ENCODE assay signal across 26 cellular contexts in the genomic region with DNA sequence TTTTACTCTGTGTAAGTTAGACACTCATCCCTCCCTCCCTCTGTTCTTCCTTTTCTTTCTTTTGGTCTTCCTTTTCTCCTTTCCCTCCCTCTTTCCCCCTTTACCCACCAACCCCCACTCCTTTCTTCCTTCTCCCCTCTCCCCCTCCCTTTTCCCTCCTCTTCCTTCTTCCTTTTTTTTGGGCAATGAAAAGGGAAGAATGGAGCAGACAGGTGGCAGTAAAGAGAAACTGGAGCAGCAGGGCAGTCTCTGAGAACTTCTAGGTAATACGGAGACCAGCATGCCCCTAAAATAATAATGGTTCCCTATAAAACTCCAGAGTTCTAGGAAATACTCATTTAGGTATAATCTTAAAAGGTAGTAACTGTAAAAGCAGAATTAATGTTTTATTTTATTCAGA. TPM values are rescaled to one million over a fixed set of nuclear protein-coding genes. Genes with fewer than 3 reads are reported as not detected.
A peak's percentile ranks its signal among the peaks of the same experiment; 100 is the strongest.
DNase-seq lines count a peak whose midpoint lies in the region; ATAC-seq and TF ChIP-seq lines count a peak whose summit lies in the region.
"Had no signal": no experiment of that assay in that cellular context is flagged by ENCODE, and none has a peak within 500 bp of the region (broad histone marks: within the 10 kb centered on the region; RNA-seq: fewer than 3 reads in every experiment).

No MANE protein-coding gene starts in this region.

- H2BK15ac ChIP-seq in mesendoderm (replicated peaks; ENCODE audit: low read depth), result no peak overlapping the region

- BruUV-seq in HCT116 (replicated peaks; lab: Mats Ljungman, UMichigan) (no TSS peak), PC-9 (replicated peaks; lab: Mats Ljungman, UMichigan) (no TSS peak)

- no peak overlapping the region for H3K23ac ChIP-seq in mesendoderm (ENCODE audit: low read length)

- H3K9me3 ChIP-seq in HCT116 (ENCODE audit: control insufficient read depth in 1 of 2, insufficient read depth in 1 of 2, low read depth in 1 of 2, low read length in 2 of 2) (no peaks in the 10 kb centered on the region), PC-9 (ENCODE audit: insufficient read depth, low read depth) (peaks cover 6% of the 10 kb centered on the region), endodermal cell (ENCODE audit: control insufficient read depth, low read length) (no peaks in the 10 kb centered on the region), colonic mucosa (no peaks in the 10 kb centered on the region)
- H3K9me3 ChIP-seq: SK-N-SH had no signal

- no peak overlapping the region for H4K8ac ChIP-seq in mesendoderm (ENCODE audit: low read depth, low read length)

- H3K9me2 ChIP-seq in HCT116 (ENCODE audit: insufficient read depth) (no peaks in the 10 kb centered on the region), PC-9 (ENCODE audit: insufficient read depth) (no peaks in the 10 kb centered on the region)
- H3K9me2 ChIP-seq: SK-N-SH had no signal

- H3K4me1 ChIP-seq in HCT116 (ENCODE audit: control insufficient read depth in 1 of 2, insufficient read depth in 2 of 2, low read length in 2 of 2) (peaks cover 0 to 18% of the 10 kb centered on the region in 2 experiments; a peak in 3 of 4 replicates), PC-9 (replicated peaks; ENCODE audit: insufficient read depth) (peaks cover 26% of the 10 kb centered on the region), endodermal cell (ENCODE audit: control insufficient read depth, insufficient read depth, low read length) (no peaks in the 10 kb centered on the region), mesendoderm (ENCODE audit: control insufficient read depth, low read depth, low read length) (no peaks in the 10 kb centered on the region), colonic mucosa (no peaks in the 10 kb centered on the region)

- H4K5ac ChIP-seq in mesendoderm (ENCODE audit: low read length), result no peak overlapping the region

- H4K20me1 ChIP-seq in HCT116 (ENCODE audit: insufficient read depth), result no peaks in the 10 kb centered on the region
- H4K20me1 ChIP-seq in PC-9 (ENCODE audit: insufficient read depth), result no peaks in the 10 kb centered on the region

- no peak overlapping the region for H3K9ac ChIP-seq in HCT116 (ENCODE audit: low read length)
- H3K9ac ChIP-seq in endodermal cell (ENCODE audit: extremely low read depth, low read length, poor library complexity, severe bottlenecking), result no peak overlapping the region
- no peak overlapping the region for H3K9ac ChIP-seq in mesendoderm (ENCODE audit: low read length)
- H3K9ac ChIP-seq in colonic mucosa (ENCODE audit: low read depth in 2 of 2, low read length in 2 of 2), result no peak overlapping the region
- H3K9ac ChIP-seq: GM23248, KMS-11, SK-N-SH had no signal

- 69 to 100% methylated on average over 1 of the region's 1 CpG for WGBS in endodermal cell (ENCODE audit: insufficient coverage in 1 of 2, insufficient read length in 1 of 2), 2 experiments
- no CpG with 5 or more reads among the region's 1 CpG for WGBS in mesendoderm (ENCODE audit: extremely low coverage, insufficient coverage, low lambda C conversion rate)

- CTCF ChIA-PET in HCT116 (lab: Charles Lee), result interaction anchor here (0.6 kb wide), 1 partner anchor 10 kb away, joined by 3 read pairs; no protein-coding TSS in a partner anchor
- CTCF ChIA-PET in PC-9 (lab: Charles Lee), result no interaction called here

- no peak overlapping the region for H3K4me3 Mint-ChIP-seq in endodermal cell
- H3K4me3 Mint-ChIP-seq: T-cell had no signal

- no peak overlapping the region for H3K56ac ChIP-seq in mesendoderm (ENCODE audit: low read length)

- H3K4me3 ChIP-seq in HCT116 (replicated peaks in 1 of 2; ENCODE audit: low read depth in 1 of 2, low read length in 2 of 2), result no peak overlapping the region
- no peak overlapping the region for H3K4me3 ChIP-seq in PC-9
- no peak overlapping the region for H3K4me3 ChIP-seq in endodermal cell (ENCODE audit: low read length)
- H3K4me3 ChIP-seq in mesendoderm (ENCODE audit: low read length), result no peak overlapping the region
- no peak overlapping the region for H3K4me3 ChIP-seq in colonic mucosa
- H3K4me3 ChIP-seq: GM23248 had no signal

- H3F3A ChIP-seq in PC-9 (ENCODE audit: insufficient read depth, low read depth), result peaks cover 14% of the 10 kb centered on the region; the same call in 1 of the 2 replicates

- H3K27ac ChIP-seq in HCT116 (ENCODE audit: low read depth, low read length) (no peak overlapping the region), PC-9 (no peak overlapping the region), endodermal cell (ENCODE audit: low read depth, low read length) (no peak overlapping the region), mesendoderm (ENCODE audit: low read depth, low read length) (no peak overlapping the region), colonic mucosa (no peak overlapping the region)
- H3K27ac ChIP-seq: GM23248, KMS-11 had no signal

- no peak overlapping the region for H2BK120ac ChIP-seq in mesendoderm (ENCODE audit: low read depth, low read length)

- H3K36me3 Mint-ChIP-seq in endodermal cell (ENCODE audit: low read depth), result no peaks in the 10 kb centered on the region
- H3K36me3 Mint-ChIP-seq in activated naive CD4-positive, alpha-beta T cell treated with anti-CD3 and anti-CD28 coated beads, Interleukin-2, amount 50 U/mL, for 72 hours, result no peaks in the 10 kb centered on the region
- H3K36me3 Mint-ChIP-seq: T-cell had no signal

- H2AK5ac ChIP-seq in mesendoderm (ENCODE audit: low read length), result no peak overlapping the region

- TF ChIP-seq RAD21 in HCT116 (IDR thresholded peaks at IDR 0.05; ENCODE audit: low read depth), result no peak

- DNase-seq in HCT116 (ENCODE audit: low read depth, low spot score), result no peak
- DNase-seq in PC-9, result no peak
- no peak for DNase-seq in endodermal cell
- DNase-seq in mesendoderm, result peak; percentile 60
- DNase-seq in colonic mucosa, result no peak
- no peak for DNase-seq in activated naive CD4-positive, alpha-beta T cell treated with anti-CD3 and anti-CD28 coated beads, Interleukin-2, amount 50 U/mL, for 72 hours (ENCODE audit: low spot score in 2 of 2)
- DNase-seq: DMS153, GDM1, GM23248, NCI-H1048, NCI-H1436 treated with DMSO at 0.1 percent for 48 hours, NCI-H2029 treated with DMSO at 0.1 percent for 48 hours, NCI-H2171 treated with DMSO at 0.1 percent for 48 hours, NCI-H446, NCI-H774, OCI-M1, RPMI8226, SHP77 treated with DMSO at 0.1 percent for 48 hours, SK-N-SH, T-cell had no signal

- H3K4me1 Mint-ChIP-seq in endodermal cell, result peaks cover 11% of the 10 kb centered on the region

- intact Hi-C loops in HCT116 (cut with micrococcal nuclease) (no loop called here), PC-9 (cut with micrococcal nuclease; ENCODE audit: unreplicated experiment) (no loop called here), colonic mucosa (cut with DNase I) (no loop called here)

- H3K27me3 ChIP-seq in HCT116 (ENCODE audit: insufficient read depth, low read length), result no peaks in the 10 kb centered on the region
- H3K27me3 ChIP-seq in PC-9 (ENCODE audit: insufficient read depth, low read depth), result no peaks in the 10 kb centered on the region
- no peaks in the 10 kb centered on the region for H3K27me3 ChIP-seq in endodermal cell (ENCODE audit: control insufficient read depth, insufficient read depth, low read length, poor library complexity, severe bottlenecking)
- H3K27me3 ChIP-seq in mesendoderm (ENCODE audit: insufficient read depth, low read length, poor library complexity), result no peaks in the 10 kb centered on the region
- no peaks in the 10 kb centered on the region for H3K27me3 ChIP-seq in colonic mucosa

- H3K18ac ChIP-seq in mesendoderm (ENCODE audit: low read length), result no peak overlapping the region

- peak in 2 of 3 experiments; percentile 30 to 36; a peak in 3 of 6 replicates for TF ChIP-seq CTCF in HCT116 (IDR thresholded peaks at IDR 0.05 in 2 of 3, conservative IDR thresholded peaks at IDR 0.05 in 1 of 3; ENCODE audit: borderline replicate concordance in 1 of 3, insufficient read depth in 1 of 3, low read depth in 2 of 3, low read length in 2 of 3)
- 0 out of 2 replicates have a peak, but pooled peaks have one; percentile 17 for TF ChIP-seq CTCF in PC-9 (conservative IDR thresholded peaks at IDR 0.05)
- TF ChIP-seq CTCF in endodermal cell (conservative IDR thresholded peaks at IDR 0.05), result peak; percentile 37
- no peak for TF ChIP-seq CTCF in colonic mucosa (IDR thresholded peaks at IDR 0.05)

- H3K79me2 ChIP-seq in HCT116 (ENCODE audit: insufficient read depth, low read length), result no peaks in the 10 kb centered on the region
- H3K79me2 ChIP-seq in PC-9 (ENCODE audit: low read depth), result no peaks in the 10 kb centered on the region
- no peaks in the 10 kb centered on the region for H3K79me2 ChIP-seq in mesendoderm (ENCODE audit: control insufficient read depth, insufficient read depth, low read length)

- RAD21 ChIA-PET in HCT116 (lab: Charles Lee; ENCODE audit: low non-redundant PET in 1 of 2, low total read pairs in 2 of 2, uncharacterized antibody in 2 of 2, unreplicated experiment in 2 of 2), result interaction anchor here in 1 of 2 experiments (0.6 kb wide), 1 partner anchor 223 kb away, joined by 3 read pairs; no protein-coding TSS in a partner anchor

- H2AFZ ChIP-seq in HCT116 (ENCODE audit: low read depth, low read length, poor library complexity, severe bottlenecking) (no peak overlapping the region), PC-9 (peak overlapping the region; percentile 36; the same call in 1 of the 2 replicates)
- H2AFZ ChIP-seq: GM23248 had no signal

- H3K4me2 ChIP-seq in HCT116 (ENCODE audit: low read length), result no peak overlapping the region
- no peak overlapping the region for H3K4me2 ChIP-seq in PC-9
- H3K4me2 ChIP-seq in mesendoderm (ENCODE audit: low read length), result no peak overlapping the region
- H3K4me2 ChIP-seq: KMS-11, SK-N-SH had no signal

- H3K9me3 Mint-ChIP-seq in endodermal cell, result no peaks in the 10 kb centered on the region
- no peaks in the 10 kb centered on the region for H3K9me3 Mint-ChIP-seq in activated naive CD4-positive, alpha-beta T cell treated with anti-CD3 and anti-CD28 coated beads, Interleukin-2, amount 50 U/mL, for 72 hours
- H3K9me3 Mint-ChIP-seq: T-cell had no signal

- no peak overlapping the region for H3K4ac ChIP-seq in mesendoderm (ENCODE audit: low read depth, low read length)

- H3K27ac Mint-ChIP-seq in endodermal cell, result no peak overlapping the region
- no peak overlapping the region for H3K27ac Mint-ChIP-seq in activated naive CD4-positive, alpha-beta T cell treated with anti-CD3 and anti-CD28 coated beads, Interleukin-2, amount 50 U/mL, for 72 hours
- H3K27ac Mint-ChIP-seq: T-cell had no signal

- no peak for TF ChIP-seq POLR2A in HCT116 (IDR thresholded peaks at IDR 0.05; ENCODE audit: borderline replicate concordance, extremely low read depth, insufficient read depth, insufficient read length)

- no peaks in the 10 kb centered on the region for H3K79me1 ChIP-seq in mesendoderm (ENCODE audit: low read length)

- no peaks in the 10 kb centered on the region for H3K36me3 ChIP-seq in HCT116 (ENCODE audit: control insufficient read depth in 1 of 2, insufficient read depth in 2 of 2, low read length in 2 of 2)
- no peaks in the 10 kb centered on the region for H3K36me3 ChIP-seq in PC-9 (ENCODE audit: low read depth)
- H3K36me3 ChIP-seq in endodermal cell (ENCODE audit: control insufficient read depth, insufficient read depth, low read length), result no peaks in the 10 kb centered on the region
- H3K36me3 ChIP-seq in mesendoderm (ENCODE audit: control insufficient read depth, insufficient read depth, low read length), result no peaks in the 10 kb centered on the region
- no peaks in the 10 kb centered on the region for H3K36me3 ChIP-seq in colonic mucosa

- ATAC-seq in HCT116, result peak; percentile 59; the same call in 1 of the 2 replicates
- no peak for ATAC-seq in HG03159 (IDR thresholded peaks at IDR 0.05; ENCODE audit: unreplicated experiment)
- no peak for ATAC-seq in GM19324 (IDR thresholded peaks at IDR 0.05; ENCODE audit: low FRiP score, unreplicated experiment)
- ATAC-seq in activated naive CD4-positive, alpha-beta T cell treated with anti-CD3 and anti-CD28 coated beads, Interleukin-2, amount 50 U/mL, for 72 hours, result no peak
- ATAC-seq: T-cell had no signal

- POLR2A ChIA-PET in HCT116 (lab: Charles Lee) (no interaction called here), PC-9 (lab: Charles Lee; ENCODE audit: unreplicated experiment) (no interaction called here)

- no peaks in the 10 kb centered on the region for H3K27me3 Mint-ChIP-seq in endodermal cell (ENCODE audit: insufficient read depth)
- H3K27me3 Mint-ChIP-seq: T-cell had no signal

- no peak overlapping the region for H2BK5ac ChIP-seq in mesendoderm (ENCODE audit: low read length)

RNA-seq across cellular contexts. Expression of gene GPR171, which starts 11.4 kb away (rescaled TPM):
- total RNA-seq in HCT116 (2021; ENCODE audit: unreplicated experiment) (not detected), PC-9 (2021) (not detected in 2 replicates), endodermal cell (not detected), colonic mucosa (under 1 TPM; 0.40 to 0.53 TPM)
- polyA plus RNA-seq in HCT116 (2012), result not detected in 2 replicates
- polyA plus RNA-seq in endodermal cell (2013, experiment 1 of 2), result not detected
- not detected for polyA plus RNA-seq in endodermal cell (2013, experiment 2 of 2)
- polyA plus RNA-seq in mesendoderm (2013, experiment 1 of 2), result not detected
- polyA plus RNA-seq in mesendoderm (2013, experiment 2 of 2), result not detected
- 100 to 1,000 TPM in 1 of 2 donors, 10 to 100 TPM in 1; 31.2 to 113 TPM for total RNA-seq in activated naive CD4-positive, alpha-beta T cell treated with anti-CD3 and anti-CD28 coated beads, Interleukin-2, amount 50 U/mL, for 72 hours
- total RNA-seq: Daoy, GM23248, M059J had no signal
- polyA plus RNA-seq: AG04450, GM23248, SK-N-SH had no signal

Comparison
In these comparisons a context has a peak if more than half of its experiments do, and no peak if none do; other contexts are left out.
1. RNA of gene GPR171, which starts 11.4 kb away (total RNA-seq): 31.2 to 113 TPM in activated naive CD4-positive, alpha-beta T cell treated with anti-CD3 and anti-CD28 coated beads, Interleukin-2, amount 50 U/mL, for 72 hours; 0.40 to 0.53 TPM in colonic mucosa, not detected in HCT116 (single experiment), not detected in PC-9 and not detected in endodermal cell; every median in the first group is over 10 times any median in the second.